1 cellular context compared by ENCODE assay signal in genomic region chr20:57529810-57530209, GRCh38.
TF ChIP-seq lines count a peak whose summit lies in the region.

No MANE protein-coding gene starts in this region.

TF ChIP-seq in H1, 55 proteins besides CTCF, POLR2A, EP300 and RAD21:
- TF ChIP-seq TAF7 (optimal IDR thresholded peaks at IDR 0.05; ENCODE audit: borderline replicate concordance, low read depth, low read length) (no peak), CHD7 (IDR thresholded peaks at IDR 0.05; ENCODE audit: insufficient replicate concordance, low read length) (no peak), HDAC6 (IDR thresholded peaks at IDR 0.05; ENCODE audit: low read depth, low read length) (no peak), SUZ12 (IDR thresholded peaks at IDR 0.05; ENCODE audit: low read length) (no peak), KDM4A (IDR thresholded peaks at IDR 0.05; ENCODE audit: low read depth, low read length, severe bottlenecking) (no peak)
